Comparison of ENCODE assay signal across 7 cellular contexts in the genomic region with DNA sequence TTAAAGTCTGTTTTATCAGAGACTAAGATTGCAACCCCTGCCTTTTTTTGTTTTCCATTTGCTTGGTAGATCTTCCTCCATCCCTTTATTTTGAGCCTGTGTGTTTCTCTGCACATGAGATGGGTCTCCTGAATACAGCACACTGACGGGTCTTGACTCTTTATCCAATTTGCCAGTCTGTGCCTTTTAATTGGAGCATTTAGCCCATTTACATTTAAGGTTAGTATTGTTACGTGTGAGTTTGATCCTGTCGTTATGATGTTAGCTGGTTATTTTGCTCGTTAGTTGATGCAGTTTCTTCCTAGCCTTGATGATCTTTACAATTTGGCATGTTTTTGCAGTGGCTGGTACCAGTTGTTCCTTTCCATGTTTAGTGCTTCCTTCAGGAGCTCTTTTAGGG.
DNase-seq lines count a peak whose midpoint lies in the region; ATAC-seq and TF ChIP-seq lines count a peak whose summit lies in the region.
"Not testable (repeated sequence)": the region's sequence is repeated elsewhere in the genome, so short reads cannot be mapped to it uniquely, and the experiment has no call there.

No MANE protein-coding gene starts in this region.

- not testable (repeated sequence) for H3K27ac ChIP-seq in CD8-positive, alpha-beta T cell (ENCODE audit: low read depth, low read length)

- not testable (repeated sequence) for H3K36me3 ChIP-seq in CD8-positive, alpha-beta T cell (ENCODE audit: insufficient read depth, low read length)

- H3K36me3 Mint-ChIP-seq in CD8-positive, alpha-beta T cell, result peaks cover 81% of the 10 kb centered on the region
- H3K36me3 Mint-ChIP-seq in T-helper 17 cell (ENCODE audit: low read depth); natural killer cell: not testable (repeated sequence)
- peaks cover 93% of the 10 kb centered on the region for H3K36me3 Mint-ChIP-seq in activated CD8-positive, alpha-beta T cell treated with anti-CD3 and anti-CD28 coated beads, Interleukin-2, amount 10 ng/mL, durations not matched to agents 7 days and 5 days (ENCODE audit: low read depth)
- peaks cover 74% of the 10 kb centered on the region for H3K36me3 Mint-ChIP-seq in activated T-helper 17 cell treated with anti-CD3 and anti-CD28 coated beads, Interleukin-2, amount 50 U/mL, for 72 hours (ENCODE audit: low read depth)
- H3K36me3 Mint-ChIP-seq in activated naive CD8-positive, alpha-beta T cell treated with anti-CD3 and anti-CD28 coated beads for 36 hours, result peaks cover 89% of the 10 kb centered on the region
- H3K36me3 Mint-ChIP-seq in effector memory CD8-positive, alpha-beta T cell (ENCODE audit: insufficient read depth), result peaks cover 62% of the 10 kb centered on the region

- POLR2A ChIA-PET in CD8-positive, alpha-beta T cell (lab: Charles Lee); activated CD8-positive, alpha-beta T cell treated with anti-CD3 and anti-CD28 coated beads, Interleukin-2, amount 10 ng/mL, durations not matched to agents 7 days and 5 days (lab: Charles Lee): not testable (repeated sequence)

- CTCF ChIA-PET in CD8-positive, alpha-beta T cell (lab: Charles Lee); activated CD8-positive, alpha-beta T cell treated with anti-CD3 and anti-CD28 coated beads, Interleukin-2, amount 10 ng/mL, durations not matched to agents 7 days and 5 days (lab: Charles Lee): not testable (repeated sequence)

- intact Hi-C loops in CD8-positive, alpha-beta T cell (cut with DNase I, micrococcal nuclease); natural killer cell (cut with micrococcal nuclease): not testable (repeated sequence)

- peaks cover 34% of the 10 kb centered on the region for H3K4me1 ChIP-seq in CD8-positive, alpha-beta T cell (ENCODE audit: insufficient read depth, low read length)

- H3K4me3 ChIP-seq in CD8-positive, alpha-beta T cell (ENCODE audit: low read depth, low read length), result not testable (repeated sequence)

- TF ChIP-seq CTCF in CD8-positive, alpha-beta T cell (IDR thresholded peaks at IDR 0.05); natural killer cell (IDR thresholded peaks at IDR 0.05): not testable (repeated sequence)

- peak overlapping the region; percentile 65 for H3K27ac Mint-ChIP-seq in CD8-positive, alpha-beta T cell
- H3K27ac Mint-ChIP-seq in T-helper 17 cell (peak overlapping the region; percentile 78), natural killer cell (peak overlapping the region; percentile 66 to 78)
- H3K27ac Mint-ChIP-seq in activated CD8-positive, alpha-beta T cell treated with anti-CD3 and anti-CD28 coated beads, Interleukin-2, amount 10 ng/mL, durations not matched to agents 7 days and 5 days, result peak overlapping the region; percentile 18
- H3K27ac Mint-ChIP-seq in activated T-helper 17 cell treated with anti-CD3 and anti-CD28 coated beads, Interleukin-2, amount 50 U/mL, for 72 hours, result peak overlapping the region; percentile 88
- peak overlapping the region; percentile 27 for H3K27ac Mint-ChIP-seq in activated naive CD8-positive, alpha-beta T cell treated with anti-CD3 and anti-CD28 coated beads for 36 hours
- peak overlapping the region; percentile 87 to 99 for H3K27ac Mint-ChIP-seq in effector memory CD8-positive, alpha-beta T cell

- not testable (repeated sequence) for H3K27me3 Mint-ChIP-seq in CD8-positive, alpha-beta T cell (ENCODE audit: low read depth); T-helper 17 cell; activated CD8-positive, alpha-beta T cell treated with anti-CD3 and anti-CD28 coated beads, Interleukin-2, amount 10 ng/mL, durations not matched to agents 7 days and 5 days (ENCODE audit: low read depth); activated T-helper 17 cell treated with anti-CD3 and anti-CD28 coated beads, Interleukin-2, amount 50 U/mL, for 72 hours; activated naive CD8-positive, alpha-beta T cell treated with anti-CD3 and anti-CD28 coated beads for 36 hours; effector memory CD8-positive, alpha-beta T cell; natural killer cell (ENCODE audit: low read depth in 2 of 2)

- not testable (repeated sequence) for H3K9me3 ChIP-seq in CD8-positive, alpha-beta T cell (ENCODE audit: low read length); T-helper 17 cell (ENCODE audit: control insufficient read depth, low read length, poor library complexity, severe bottlenecking)

- not testable (repeated sequence) for DNase-seq in CD8-positive, alpha-beta T cell; T-helper 17 cell; activated CD8-positive, alpha-beta T cell treated with anti-CD3 and anti-CD28 coated beads, Interleukin-2, amount 10 ng/mL, durations not matched to agents 7 days and 5 days; activated naive CD8-positive, alpha-beta T cell treated with anti-CD3 and anti-CD28 coated beads for 36 hours; effector memory CD8-positive, alpha-beta T cell; natural killer cell

- peak overlapping the region; percentile 49 for H3K4me3 Mint-ChIP-seq in CD8-positive, alpha-beta T cell
- peak overlapping the region; percentile 77 for H3K4me3 Mint-ChIP-seq in T-helper 17 cell
- not testable (repeated sequence) for H3K4me3 Mint-ChIP-seq in activated CD8-positive, alpha-beta T cell treated with anti-CD3 and anti-CD28 coated beads, Interleukin-2, amount 10 ng/mL, durations not matched to agents 7 days and 5 days; activated naive CD8-positive, alpha-beta T cell treated with anti-CD3 and anti-CD28 coated beads for 36 hours; natural killer cell
- peak overlapping the region; percentile 92 for H3K4me3 Mint-ChIP-seq in activated T-helper 17 cell treated with anti-CD3 and anti-CD28 coated beads, Interleukin-2, amount 50 U/mL, for 72 hours
- peak overlapping the region; percentile 17 to 60 for H3K4me3 Mint-ChIP-seq in effector memory CD8-positive, alpha-beta T cell

- not testable (repeated sequence) for H3K27me3 ChIP-seq in CD8-positive, alpha-beta T cell (ENCODE audit: insufficient read depth, low read length)

- H3K9me3 Mint-ChIP-seq in CD8-positive, alpha-beta T cell; activated T-helper 17 cell treated with anti-CD3 and anti-CD28 coated beads, Interleukin-2, amount 50 U/mL, for 72 hours; effector memory CD8-positive, alpha-beta T cell; natural killer cell: not testable (repeated sequence)
- H3K9me3 Mint-ChIP-seq in activated CD8-positive, alpha-beta T cell treated with anti-CD3 and anti-CD28 coated beads, Interleukin-2, amount 10 ng/mL, durations not matched to agents 7 days and 5 days (ENCODE audit: insufficient read depth), result peaks cover 15% of the 10 kb centered on the region
- H3K9me3 Mint-ChIP-seq in activated naive CD8-positive, alpha-beta T cell treated with anti-CD3 and anti-CD28 coated beads for 36 hours, result peaks cover 46% of the 10 kb centered on the region

- peaks cover 84% of the 10 kb centered on the region for H3K4me1 Mint-ChIP-seq in CD8-positive, alpha-beta T cell (ENCODE audit: low read depth)
- H3K4me1 Mint-ChIP-seq in T-helper 17 cell (peaks cover 44% of the 10 kb centered on the region), natural killer cell (peaks cover 67 to 80% of the 10 kb centered on the region in 2 donors)
- peaks cover 63% of the 10 kb centered on the region for H3K4me1 Mint-ChIP-seq in activated CD8-positive, alpha-beta T cell treated with anti-CD3 and anti-CD28 coated beads, Interleukin-2, amount 10 ng/mL, durations not matched to agents 7 days and 5 days (ENCODE audit: low read depth)
- peaks cover 40% of the 10 kb centered on the region for H3K4me1 Mint-ChIP-seq in activated T-helper 17 cell treated with anti-CD3 and anti-CD28 coated beads, Interleukin-2, amount 50 U/mL, for 72 hours
- peaks cover 60% of the 10 kb centered on the region for H3K4me1 Mint-ChIP-seq in activated naive CD8-positive, alpha-beta T cell treated with anti-CD3 and anti-CD28 coated beads for 36 hours
- H3K4me1 Mint-ChIP-seq in effector memory CD8-positive, alpha-beta T cell (ENCODE audit: low read depth in 2 of 2), result peaks cover 59 to 68% of the 10 kb centered on the region in 2 donors

- ATAC-seq in CD8-positive, alpha-beta T cell; T-helper 17 cell; activated CD8-positive, alpha-beta T cell treated with anti-CD3 and anti-CD28 coated beads, Interleukin-2, amount 10 ng/mL, durations not matched to agents 7 days and 5 days; activated T-helper 17 cell treated with anti-CD3 and anti-CD28 coated beads, Interleukin-2, amount 50 U/mL, for 72 hours (replicated peaks); effector memory CD8-positive, alpha-beta T cell (replicated peaks); natural killer cell: not testable (repeated sequence)

Comparison
In these comparisons a context has a peak if more than half of its experiments do, and no peak if none do; other contexts are left out.
1. H3K27ac Mint-ChIP-seq: peak in every context shown above with its lines; median percentile 93 in effector memory CD8-positive, alpha-beta T cell; 88 in activated T-helper 17 cell treated with anti-CD3 and anti-CD28 coated beads, Interleukin-2, amount 50 U/mL, for 72 hours; 78 in T-helper 17 cell; 72 in natural killer cell; 65 in CD8-positive, alpha-beta T cell; 27 in activated naive CD8-positive, alpha-beta T cell treated with anti-CD3 and anti-CD28 coated beads for 36 hours; 18 in activated CD8-positive, alpha-beta T cell treated with anti-CD3 and anti-CD28 coated beads, Interleukin-2, amount 10 ng/mL, durations not matched to agents 7 days and 5 days.